ENCODE assay signal across 16 cellular contexts in the genomic region with DNA sequence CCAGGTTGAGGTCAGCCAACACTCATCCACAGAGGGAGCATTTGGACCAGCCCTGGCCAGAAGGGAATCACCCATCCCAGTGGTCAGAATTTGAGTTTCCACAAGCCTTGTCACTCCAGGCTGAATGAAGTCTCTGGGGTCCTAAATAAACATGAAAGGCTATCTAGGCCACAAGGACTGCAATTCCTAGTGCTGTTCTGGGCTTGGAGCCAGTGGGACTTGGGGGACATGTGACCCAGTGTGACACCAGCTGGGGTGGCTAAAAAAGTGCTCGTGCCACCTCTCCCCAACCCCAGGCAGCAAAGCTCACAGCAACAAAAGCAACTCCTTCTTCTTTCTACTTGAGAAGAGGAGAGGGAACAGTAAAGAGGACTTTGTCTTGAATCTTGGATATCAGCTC.
DNase-seq lines count a peak whose midpoint lies in the region; ATAC-seq, FAIRE-seq and TF ChIP-seq lines count a peak whose summit lies in the region.
"Had no signal": no experiment of that assay in that cellular context is flagged by ENCODE, and none has a peak within 500 bp of the region (broad histone marks: within the 10 kb centered on the region; RNA-seq: fewer than 3 reads in every experiment).

No MANE protein-coding gene starts in this region.

- ATAC-seq in Right ventricle myocardium superior (ENCODE audit: poor library complexity) (peak; percentile 60), left cardiac atrium (peak; percentile 31 to 79)
- no peak for ATAC-seq in stimulated activated naive CD8-positive, alpha-beta T cell treated with anti-CD3 and anti-CD28 coated beads, Interleukin-15, Interleukin-2, amounts not matched to agents 100 U/mL and 50 U/mL, for 24 hours

- no peak overlapping the region for H2BK15ac ChIP-seq in neuronal stem cell (ENCODE audit: low read length)

- H2BK5ac ChIP-seq in neuronal stem cell (ENCODE audit: low read length), result no peak overlapping the region

- no peak for FAIRE-seq in H54 (lab: Jason Lieb, UNC)
- FAIRE-seq: A204.1, GM12892, HTR-8/SVneo had no signal

- H2BK120ac ChIP-seq in neuronal stem cell (ENCODE audit: low read depth, low read length), result no peak overlapping the region

- no peak for TF ChIP-seq CTCF in smooth muscle cell (IDR thresholded peaks at IDR 0.05; ENCODE audit: borderline replicate concordance, insufficient read depth, poor library complexity, severe bottlenecking)

- H3K4ac ChIP-seq in neuronal stem cell (ENCODE audit: low read length), result no peak overlapping the region

- no peak overlapping the region for H4K8ac ChIP-seq in neuronal stem cell (ENCODE audit: low read depth, low read length)

- no peak for TF ChIP-seq POLR2A in H54 (IDR thresholded peaks at IDR 0.05; ENCODE audit: low read depth, low read length)

- intact Hi-C loops in Right ventricle myocardium superior (cut with DNase I), result no loop called here
- intact Hi-C loops in left cardiac atrium (cut with DNase I), result no loop called here

- no peak overlapping the region for H4K91ac ChIP-seq in neuronal stem cell (ENCODE audit: low read depth, low read length, poor library complexity)

- H3F3A ChIP-seq in smooth muscle cell (ENCODE audit: low read depth), result no peaks in the 10 kb centered on the region

- no peaks in the 10 kb centered on the region for H3K27me3 ChIP-seq in neuronal stem cell (ENCODE audit: control insufficient read depth in 3 of 3, insufficient read depth in 3 of 3, low read depth in 1 of 3, low read length in 3 of 3)
- no peaks in the 10 kb centered on the region for H3K27me3 ChIP-seq in smooth muscle cell (ENCODE audit: low read depth)

- no peak overlapping the region for H3K9ac ChIP-seq in neuronal stem cell (ENCODE audit: low read depth, low read length, poor library complexity)
- H3K9ac ChIP-seq in smooth muscle cell (ENCODE audit: low read depth), result no peak overlapping the region

- H3K27ac ChIP-seq in neuronal stem cell (replicated peaks; ENCODE audit: low read length) (no peak overlapping the region), smooth muscle cell (ENCODE audit: low read depth) (no peak overlapping the region)

- H2AK5ac ChIP-seq in neuronal stem cell (ENCODE audit: low read depth, low read length), result no peak overlapping the region

- H3K4me2 ChIP-seq in neuronal stem cell (ENCODE audit: insufficient read depth, low read length, poor library complexity, severe bottlenecking) (no peak overlapping the region), smooth muscle cell (peak overlapping the region; percentile 32)
- H3K4me2 ChIP-seq: GM23338 had no signal

- no peaks in the 10 kb centered on the region for H3K79me2 ChIP-seq in smooth muscle cell (ENCODE audit: low read depth)

- H2AFZ ChIP-seq in neuronal stem cell (ENCODE audit: low read length) (no peak overlapping the region), smooth muscle cell (ENCODE audit: low read depth) (no peak overlapping the region)
- H2AFZ ChIP-seq: GM23338 had no signal

- H3K79me1 ChIP-seq in neuronal stem cell (ENCODE audit: low read depth, low read length), result no peaks in the 10 kb centered on the region

- no peaks in the 10 kb centered on the region for H3K36me3 ChIP-seq in neuronal stem cell (replicated peaks in 1 of 2; ENCODE audit: control insufficient read depth in 2 of 2, insufficient read depth in 2 of 2, low read length in 2 of 2)
- no peaks in the 10 kb centered on the region for H3K36me3 ChIP-seq in smooth muscle cell (ENCODE audit: low read depth)

- H3K9me3 ChIP-seq in neuronal stem cell (replicated peaks in 1 of 2; ENCODE audit: control insufficient read depth in 2 of 2, insufficient read depth in 1 of 2, low read depth in 1 of 2, low read length in 2 of 2) (no peaks in the 10 kb centered on the region), smooth muscle cell (replicated peaks; ENCODE audit: low read depth) (no peaks in the 10 kb centered on the region)

- DNase-seq in Right ventricle myocardium superior, result no peak
- DNase-seq in left cardiac atrium, result no peak
- no peak for DNase-seq in neuronal stem cell (ENCODE audit: low spot score)
- DNase-seq in smooth muscle cell (lab: John Stamatoyannopoulos, UW; ENCODE audit: unreplicated experiment), result no peak
- DNase-seq in NCI-H748 treated with DMSO at 0.1 percent for 48 hours (lab: John Stamatoyannopoulos, UW), result no peak
- DNase-seq in H54 (ENCODE audit: insufficient read length, low spot score), result no peak
- DNase-seq in stimulated activated naive CD8-positive, alpha-beta T cell treated with anti-CD3 and anti-CD28 coated beads, Interleukin-15, Interleukin-2, amounts not matched to agents 100 U/mL and 50 U/mL, for 24 hours, result no peak
- DNase-seq: C1 segment of cervical spinal cord; CD4-positive, alpha-beta memory T cell; DND-41; GDM1; H9 had no signal

- H3K4me3 ChIP-seq in neuronal stem cell (ENCODE audit: low read length in 2 of 2) (no peak overlapping the region), smooth muscle cell (no peak overlapping the region)
- H3K4me3 ChIP-seq: GM23338 had no signal

- no peak overlapping the region for H2BK12ac ChIP-seq in neuronal stem cell (ENCODE audit: low read length)

- no peaks in the 10 kb centered on the region for H4K20me1 ChIP-seq in smooth muscle cell (ENCODE audit: low read depth)

- no CpG with 5 or more reads among the region's 1 CpG for WGBS in neuronal stem cell (ENCODE audit: extremely low coverage in 2 of 2, insufficient read length in 2 of 2, insufficient replicate concordance in 1 of 2), 2 donors
- 94% methylated on average over 1 of the region's 1 CpG for WGBS in smooth muscle cell (ENCODE audit: low lambda C conversion rate)

- peak overlapping the region; percentile 57 for H3K18ac ChIP-seq in neuronal stem cell (ENCODE audit: low read length)

- H3K14ac ChIP-seq in neuronal stem cell (ENCODE audit: low read length), result no peak overlapping the region

- peaks cover 0 to 4% of the 10 kb centered on the region in 2 donors for H3K4me1 ChIP-seq in neuronal stem cell (ENCODE audit: control insufficient read depth in 2 of 2, insufficient read depth in 1 of 2, low read depth in 1 of 2, low read length in 2 of 2)
- H3K4me1 ChIP-seq in smooth muscle cell (ENCODE audit: low read depth), result no peaks in the 10 kb centered on the region

- no peak overlapping the region for H3K23ac ChIP-seq in neuronal stem cell (ENCODE audit: low read depth, low read length, poor library complexity)
